In the genomic region with DNA sequence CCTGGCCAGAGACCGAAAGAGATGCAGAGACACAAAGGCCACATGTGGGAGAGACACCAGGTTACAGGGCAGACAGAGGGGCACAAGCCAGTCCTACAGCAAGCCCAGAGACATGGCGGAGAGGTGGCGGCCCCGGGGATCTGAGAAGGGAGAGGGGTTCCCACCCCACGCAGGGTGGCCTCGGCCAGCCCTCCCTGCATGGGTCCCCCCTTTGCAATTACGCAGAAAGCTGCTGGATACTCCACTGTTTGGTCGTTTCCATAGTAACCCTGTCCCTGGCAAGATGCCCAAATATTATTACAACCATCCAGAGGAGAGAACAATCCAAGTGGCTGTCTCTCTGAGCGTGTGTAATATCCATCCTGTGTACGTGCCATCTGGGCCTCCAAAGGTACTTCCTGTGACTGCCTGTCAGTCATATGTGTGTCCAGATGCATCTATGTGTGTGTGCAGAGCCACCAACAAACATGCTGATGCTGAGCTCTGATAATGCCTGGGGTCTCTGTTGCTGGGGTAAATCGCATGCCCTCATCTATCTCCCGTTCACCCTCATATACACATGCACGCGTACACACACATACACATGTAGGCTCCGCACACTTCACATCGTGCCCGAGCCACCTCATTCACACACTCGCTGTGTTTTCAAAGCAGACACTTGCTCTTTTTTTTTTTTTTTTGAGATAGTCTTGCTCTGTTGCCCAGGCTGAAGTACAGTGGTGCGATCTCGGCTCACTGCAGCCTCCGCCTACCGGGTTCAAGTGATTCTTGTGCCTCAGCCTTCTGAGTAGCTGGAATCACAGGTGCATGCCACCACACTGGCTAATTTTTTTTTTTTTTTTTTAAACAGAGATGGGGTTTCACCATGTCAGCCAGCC, we compare ENCODE assay signal across 9 cellular contexts. TPM values are rescaled to one million over a fixed set of nuclear protein-coding genes. Genes with fewer than 3 reads are reported as not detected.
A peak's percentile ranks its signal among the peaks of the same experiment; 100 is the strongest.
DNase-seq lines count a peak whose midpoint lies in the region; ATAC-seq and TF ChIP-seq lines count a peak whose summit lies in the region.
"Had no signal": no experiment of that assay in that cellular context is flagged by ENCODE, and none has a peak within 500 bp of the region (broad histone marks: within the 10 kb centered on the region; RNA-seq: fewer than 3 reads in every experiment).

No MANE protein-coding gene starts in this region.

- H3K27me3 Mint-ChIP-seq in mesothelial cell of epicardium (ENCODE audit: low read depth) = no peaks in the 10 kb centered on the region

- peaks cover 4% of the 10 kb centered on the region for H3K36me3 Mint-ChIP-seq in mesothelial cell of epicardium
- H3K36me3 Mint-ChIP-seq: activated naive CD4-positive, alpha-beta T cell treated with anti-CD3 and anti-CD28 coated beads, Interleukin-2, amount 50 U/mL, for 72 hours had no signal

- TF ChIP-seq CTCF in mesothelial cell of epicardium (IDR thresholded peaks at IDR 0.05; ENCODE audit: unreplicated experiment) = no peak

- DNase-seq in DMS 273 treated with DMSO at 0.1 percent for 48 hours (lab: John Stamatoyannopoulos, UW) (peak; percentile 19), NCI-H2171 (lab: John Stamatoyannopoulos, UW) (peak; percentile 93), cerebellum (ENCODE audit: low spot score) (peak; percentile 74), mesothelial cell of epicardium (ENCODE audit: low spot score in 2 of 2, unreplicated experiment in 2 of 2) (peak in 1 of 2 experiments; percentile 79), iPS-NIHi7 (ENCODE audit: extremely low spot score) (no peak), cortex of kidney (lab: John Stamatoyannopoulos, UW) (no peak)

- H3K4me3 Mint-ChIP-seq in mesothelial cell of epicardium = peak overlapping the region; percentile 32

- peak overlapping the region; percentile 98 for H3K27ac Mint-ChIP-seq in mesothelial cell of epicardium
- H3K27ac Mint-ChIP-seq: activated naive CD4-positive, alpha-beta T cell treated with anti-CD3 and anti-CD28 coated beads, Interleukin-2, amount 50 U/mL, for 72 hours had no signal

- ATAC-seq in GM18502 (IDR thresholded peaks at IDR 0.05; ENCODE audit: poor library complexity, unreplicated experiment) = no peak
- ATAC-seq in HG02623 (IDR thresholded peaks at IDR 0.05; ENCODE audit: unreplicated experiment) = no peak

- peaks cover 52% of the 10 kb centered on the region for H3K4me1 Mint-ChIP-seq in mesothelial cell of epicardium

- no peaks in the 10 kb centered on the region for H3K9me3 Mint-ChIP-seq in mesothelial cell of epicardium
- H3K9me3 Mint-ChIP-seq: activated naive CD4-positive, alpha-beta T cell treated with anti-CD3 and anti-CD28 coated beads, Interleukin-2, amount 50 U/mL, for 72 hours had no signal

RNA-seq across cellular contexts. Expression of a gene that starts 5.5 kb away (rescaled TPM):
- total RNA-seq in cerebellum (6.4 TPM), mesothelial cell of epicardium (83.3 to 95.8 TPM (median 91.9 TPM) in 3 replicates)

RNA-seq across cellular contexts. Expression of a gene that starts 9.9 kb away (rescaled TPM):
- total RNA-seq in cerebellum = 73.9 TPM
- 107 to 121 TPM (median 115 TPM) in 3 replicates for total RNA-seq in mesothelial cell of epicardium

RNA-seq across cellular contexts. Expression of a gene that starts 12.5 kb away (rescaled TPM):
- total RNA-seq in cerebellum = 0.91 TPM
- 4.6 to 5.6 TPM (median 5.1 TPM) in 3 replicates for total RNA-seq in mesothelial cell of epicardium

RNA-seq across cellular contexts. Expression of a gene that starts 37.6 kb away (rescaled TPM):
- total RNA-seq in cerebellum (44.0 TPM), mesothelial cell of epicardium (171 to 184 TPM (median 178 TPM) in 3 replicates)

RNA-seq across cellular contexts. Expression of a gene that starts 56.7 kb away (rescaled TPM):
- 131 TPM for total RNA-seq in cerebellum
- total RNA-seq in mesothelial cell of epicardium = 73.5 to 81.1 TPM (median 76.0 TPM) in 3 replicates

Comparison
In these comparisons a context has a peak if more than half of its experiments do, and no peak if none do; other contexts are left out.
1. DNase-seq: peak in DMS 273 treated with DMSO at 0.1 percent for 48 hours (single experiment), NCI-H2171 (single experiment) and cerebellum (single experiment); none in iPS-NIHi7 (single experiment) and cortex of kidney (single experiment).
2. RNA of a gene that starts 5.5 kb away (total RNA-seq): 83.3 to 95.8 TPM in mesothelial cell of epicardium; 6.4 TPM in cerebellum (single experiment); every median in the first group is over 10 times any median in the second.